ENCODE assay signal across 1 cellular context in genomic region chr1:219568728-219569127, GRCh38.
A peak's percentile ranks its signal among the peaks of the same experiment; 100 is the strongest.
TF ChIP-seq lines count a peak whose summit lies in the region.

No MANE protein-coding gene starts in this region.

TF ChIP-seq in HepG2, 621 proteins besides CTCF, POLR2A, EP300 and RAD21:
- TF ChIP-seq ZNF296 (CRISPR knock-in tag; conservative IDR thresholded peaks at IDR 0.05) (no peak), FOSL2 (CRISPR knock-in tag; IDR thresholded peaks at IDR 0.05) (0 out of 2 replicates have a peak, but pooled peaks have one; percentile 20)
